8 cellular contexts compared by ENCODE assay signal in genomic region chr19:48170817-48171347, GRCh38. TPM values are rescaled to one million over a fixed set of nuclear protein-coding genes. Genes with fewer than 3 reads are reported as not detected.
DNase-seq lines count a peak whose midpoint lies in the region; ATAC-seq and TF ChIP-seq lines count a peak whose summit lies in the region.

No MANE protein-coding gene starts in this region.

- intact Hi-C loops in HCT116 (cut with micrococcal nuclease) = no loop called here

- no peaks in the 10 kb centered on the region for H3K27me3 ChIP-seq in HCT116 (ENCODE audit: insufficient read depth, low read length)
- no peaks in the 10 kb centered on the region for H3K27me3 ChIP-seq in kidney epithelial cell (ENCODE audit: control insufficient read depth, insufficient read depth, low read length)
- no peaks in the 10 kb centered on the region for H3K27me3 ChIP-seq in subcutaneous abdominal adipose tissue (ENCODE audit: control insufficient read depth in 5 of 5, insufficient read depth in 4 of 5, low read length in 5 of 5)

- peaks cover 35% of the 10 kb centered on the region for H3K4me1 Mint-ChIP-seq in activated naive CD8-positive, alpha-beta T cell treated with anti-CD3 and anti-CD28 coated beads, Interleukin-2, amount 10 ng/mL, durations not matched to agents 7 days and 5 days

- no peak for DNase-seq in AG04449 (ENCODE audit: low read depth, low spot score)
- no peak for DNase-seq in HCT116 (ENCODE audit: low read depth, low spot score)
- DNase-seq in activated naive CD8-positive, alpha-beta T cell treated with anti-CD3 and anti-CD28 coated beads, Interleukin-2, amount 10 ng/mL, durations not matched to agents 7 days and 5 days = no peak
- no peak for DNase-seq in kidney epithelial cell (ENCODE audit: low read depth)
- DNase-seq in dedifferentiated amniotic fluid mesenchymal stem cell (ENCODE audit: extremely low spot score) = no peak
- no peak for DNase-seq in inferior parietal cortex (ENCODE audit: extremely low spot score)
- no peak for DNase-seq in A172 (ENCODE audit: low spot score)

- H3K4me1 ChIP-seq in HCT116 (ENCODE audit: control insufficient read depth in 1 of 2, insufficient read depth in 2 of 2, low read length in 2 of 2) (peaks cover 10 to 15% of the 10 kb centered on the region in 2 experiments; a peak in 3 of 4 replicates), subcutaneous abdominal adipose tissue (ENCODE audit: control insufficient read depth in 5 of 5, insufficient read depth in 5 of 5, low read length in 5 of 5) (peaks cover 4 to 14% (median 12%) of the 10 kb centered on the region in 5 donors)

- H3K9ac ChIP-seq in HCT116 (ENCODE audit: low read length) (peak overlapping the region; percentile 99), subcutaneous abdominal adipose tissue (ENCODE audit: low read length in 5 of 5) (peak overlapping the region in 4 of 5 donors; percentile 81 to 93 (median 84))

- peak overlapping the region; percentile 99 for H3K4me3 Mint-ChIP-seq in activated naive CD8-positive, alpha-beta T cell treated with anti-CD3 and anti-CD28 coated beads, Interleukin-2, amount 10 ng/mL, durations not matched to agents 7 days and 5 days

- no peaks in the 10 kb centered on the region; the same call in 1 of the 2 replicates for H4K20me1 ChIP-seq in HCT116 (ENCODE audit: insufficient read depth)

- RAD21 ChIA-PET in HCT116 (lab: Charles Lee; ENCODE audit: low non-redundant PET in 1 of 2, low total read pairs in 2 of 2, uncharacterized antibody in 2 of 2, unreplicated experiment in 2 of 2) = no interaction called here

- H3K27me3 Mint-ChIP-seq in activated naive CD8-positive, alpha-beta T cell treated with anti-CD3 and anti-CD28 coated beads, Interleukin-2, amount 10 ng/mL, durations not matched to agents 7 days and 5 days = no peaks in the 10 kb centered on the region

- no peaks in the 10 kb centered on the region for H3K9me3 Mint-ChIP-seq in activated naive CD8-positive, alpha-beta T cell treated with anti-CD3 and anti-CD28 coated beads, Interleukin-2, amount 10 ng/mL, durations not matched to agents 7 days and 5 days

- H3K27ac ChIP-seq in HCT116 (ENCODE audit: low read depth, low read length) (peak overlapping the region; percentile 98), subcutaneous abdominal adipose tissue (ENCODE audit: low read depth, low read length) (peak overlapping the region; percentile 37)

- no peak for TF ChIP-seq CTCF in AG04449 (IDR thresholded peaks at IDR 0.05; ENCODE audit: insufficient read depth, low read length, missing control alignments)
- TF ChIP-seq CTCF in HCT116 (IDR thresholded peaks at IDR 0.05 in 2 of 3, conservative IDR thresholded peaks at IDR 0.05 in 1 of 3; ENCODE audit: borderline replicate concordance in 1 of 3, insufficient read depth in 1 of 3, low read depth in 2 of 3, low read length in 2 of 3) = no peak
- no peak for TF ChIP-seq CTCF in kidney epithelial cell (IDR thresholded peaks at IDR 0.05; ENCODE audit: insufficient read depth, low read length, poor library complexity, severe bottlenecking)

- H3K4me3 ChIP-seq in AG04449 (ENCODE audit: low read depth, low read length) = peak overlapping the region; percentile 89
- peak overlapping the region; percentile 95 to 100 for H3K4me3 ChIP-seq in HCT116 (replicated peaks in 1 of 2; ENCODE audit: low read depth in 1 of 2, low read length in 2 of 2)
- H3K4me3 ChIP-seq in kidney epithelial cell (ENCODE audit: low read depth, low read length) = peak overlapping the region; percentile 80
- peak overlapping the region; percentile 82 to 95 (median 93) for H3K4me3 ChIP-seq in subcutaneous abdominal adipose tissue (ENCODE audit: low read depth in 1 of 5, low read length in 5 of 5)

- peak overlapping the region; percentile 99 for H3K27ac Mint-ChIP-seq in activated naive CD8-positive, alpha-beta T cell treated with anti-CD3 and anti-CD28 coated beads, Interleukin-2, amount 10 ng/mL, durations not matched to agents 7 days and 5 days

- CTCF ChIA-PET in AG04449 (lab: Yijun Ruan, JAX) = interaction anchor here (0.8 to 1.9 kb wide), 6 partner anchors 9 to 207 kb away, joined by 3 to 4 read pairs (median 3); no protein-coding TSS in a partner anchor
- CTCF ChIA-PET in HCT116 (lab: Charles Lee) = no interaction called here

- TF ChIP-seq RAD21 in HCT116 (IDR thresholded peaks at IDR 0.05; ENCODE audit: low read depth) = no peak

- H3K36me3 ChIP-seq in HCT116 (ENCODE audit: control insufficient read depth in 1 of 2, insufficient read depth in 2 of 2, low read length in 2 of 2) (peaks cover 8 to 22% of the 10 kb centered on the region in 2 experiments; a peak in 3 of 4 replicates), kidney epithelial cell (ENCODE audit: control insufficient read depth, insufficient read depth, low read length) (peaks cover 1% of the 10 kb centered on the region), subcutaneous abdominal adipose tissue (ENCODE audit: control insufficient read depth in 5 of 5, insufficient read depth in 5 of 5, low read length in 5 of 5) (peaks cover 3 to 27% (median 19%) of the 10 kb centered on the region in 5 donors)

- ATAC-seq in HCT116 = peak; percentile 12
- peak; percentile 7 for ATAC-seq in activated naive CD8-positive, alpha-beta T cell treated with anti-CD3 and anti-CD28 coated beads, Interleukin-2, amount 10 ng/mL, durations not matched to agents 7 days and 5 days (ENCODE audit: low read depth)

- TSS peak; percentile 37 for BruUV-seq in HCT116 (replicated peaks; lab: Mats Ljungman, UMichigan)

- peaks cover 31% of the 10 kb centered on the region for H3K36me3 Mint-ChIP-seq in activated naive CD8-positive, alpha-beta T cell treated with anti-CD3 and anti-CD28 coated beads, Interleukin-2, amount 10 ng/mL, durations not matched to agents 7 days and 5 days

- no peak for TF ChIP-seq POLR2A in HCT116 (IDR thresholded peaks at IDR 0.05; ENCODE audit: borderline replicate concordance, extremely low read depth, insufficient read depth, insufficient read length)

- peaks cover 52% of the 10 kb centered on the region for H3K79me2 ChIP-seq in HCT116 (ENCODE audit: insufficient read depth, low read length)

- POLR2A ChIA-PET in AG04449 (lab: Yijun Ruan, JAX) (no interaction called here), HCT116 (lab: Charles Lee) (interaction anchor here (2.6 kb wide), 1 partner anchor 33 kb away, joined by 13 read pairs; no protein-coding TSS in a partner anchor)
- POLR2A ChIA-PET in activated naive CD8-positive, alpha-beta T cell treated with anti-CD3 and anti-CD28 coated beads, Interleukin-2, amount 10 ng/mL, durations not matched to agents 7 days and 5 days (lab: Charles Lee) = interaction anchor here (0.6 to 3.5 kb wide), 3 partner anchors 30 to 78 kb away, joined by 3 to 25 read pairs (median 3); no protein-coding TSS in a partner anchor

- peak overlapping the region; percentile 100 for H3K4me2 ChIP-seq in HCT116 (ENCODE audit: low read length)

- no peaks in the 10 kb centered on the region for H3K9me3 ChIP-seq in HCT116 (ENCODE audit: control insufficient read depth in 1 of 2, insufficient read depth in 1 of 2, low read depth in 1 of 2, low read length in 2 of 2)
- H3K9me3 ChIP-seq in subcutaneous abdominal adipose tissue (ENCODE audit: control insufficient read depth in 5 of 5, low read length in 5 of 5) = no peaks in the 10 kb centered on the region

- H2AFZ ChIP-seq in HCT116 (ENCODE audit: low read depth, low read length, poor library complexity, severe bottlenecking) = no peak overlapping the region

- no peaks in the 10 kb centered on the region for H3K9me2 ChIP-seq in HCT116 (ENCODE audit: insufficient read depth)

TF ChIP-seq in HCT116, 20 proteins besides CTCF, POLR2A, EP300 and RAD21:
- TF ChIP-seq EZH2 (IDR thresholded peaks at IDR 0.05) (no peak), JUND (IDR thresholded peaks at IDR 0.05) (no peak), EZH2phosphoT487 (IDR thresholded peaks at IDR 0.05; ENCODE audit: borderline replicate concordance) (no peak), YY1 (IDR thresholded peaks at IDR 0.05; ENCODE audit: extremely low read depth, insufficient replicate concordance, low read depth, low read length) (no peak)

RNA-seq across cellular contexts. Expression of gene ZSWIM9, which starts 0.4 kb away (rescaled TPM):
- 10.2 TPM for total RNA-seq in HCT116 (2021; ENCODE audit: unreplicated experiment)
- polyA plus RNA-seq in HCT116 (2012) = 7.3 and 8.6 TPM in 2 replicates
- 10 to 100 TPM; 10.2 to 13.3 TPM for total RNA-seq in activated naive CD8-positive, alpha-beta T cell treated with anti-CD3 and anti-CD28 coated beads, Interleukin-2, amount 10 ng/mL, durations not matched to agents 7 days and 5 days
- 1.6 and 1.8 TPM in 2 replicates for total RNA-seq in kidney epithelial cell
- total RNA-seq in A172 (2014; rRNA removed; shearing (Covaris generic)) = 0.03 and 0.50 TPM in 2 replicates

RNA-seq across cellular contexts. Expression of gene LIG1, which starts 0.7 kb away (rescaled TPM):
- total RNA-seq in HCT116 (2021; ENCODE audit: unreplicated experiment) = 122 TPM
- polyA plus RNA-seq in HCT116 (2012) = 95.7 and 113 TPM in 2 replicates
- 100 to 1,000 TPM; 158 to 168 TPM for total RNA-seq in activated naive CD8-positive, alpha-beta T cell treated with anti-CD3 and anti-CD28 coated beads, Interleukin-2, amount 10 ng/mL, durations not matched to agents 7 days and 5 days
- total RNA-seq in kidney epithelial cell = 15.0 and 17.6 TPM in 2 replicates
- 30.1 and 35.7 TPM in 2 replicates for total RNA-seq in A172 (2014; rRNA removed; shearing (Covaris generic))
